8 cellular contexts compared by ENCODE assay signal in genomic region chr5:179608131-179608581, GRCh38. TPM values are rescaled to one million over a fixed set of nuclear protein-coding genes. Genes with fewer than 3 reads are reported as not detected.
DNase-seq lines count a peak whose midpoint lies in the region; ATAC-seq and TF ChIP-seq lines count a peak whose summit lies in the region.

No MANE protein-coding gene starts in this region.

- DNase-seq in ELR (ENCODE audit: low read depth) (peak; percentile 34), cardiac fibroblast (ENCODE audit: low read depth in 2 of 2) (peak; percentile 35 to 36), neural progenitor cell (ENCODE audit: low spot score) (no peak), medulla oblongata (ENCODE audit: extremely low spot score) (no peak), RKO (ENCODE audit: low spot score) (no peak), NCI-H146 treated with DMSO at 0.1 percent for 48 hours (lab: John Stamatoyannopoulos, UW; ENCODE audit: unreplicated experiment) (no peak)

- peaks cover 33% of the 10 kb centered on the region for H3K36me3 Mint-ChIP-seq in neural progenitor cell

- H3K4me2 ChIP-seq in OCI-LY3 (ENCODE audit: low read length) (no peak overlapping the region), neural progenitor cell (no peak overlapping the region)

- H3K36me3 ChIP-seq in OCI-LY3 (replicated peaks; ENCODE audit: low read depth, low read length) (peaks cover 38% of the 10 kb centered on the region), neural progenitor cell (no peaks in the 10 kb centered on the region)

- H4K20me1 ChIP-seq in OCI-LY3 (ENCODE audit: insufficient read depth, low read length) (peaks cover 23% of the 10 kb centered on the region), neural progenitor cell (ENCODE audit: low read depth) (peaks cover 63% of the 10 kb centered on the region)

- no peaks in the 10 kb centered on the region for H3K9me3 Mint-ChIP-seq in neural progenitor cell

- peaks cover 13% of the 10 kb centered on the region for H3K4me1 Mint-ChIP-seq in neural progenitor cell

- no peak for TF ChIP-seq CTCF in OCI-LY3 (IDR thresholded peaks at IDR 0.05; ENCODE audit: low read depth, low read length)
- TF ChIP-seq CTCF in cardiac fibroblast (IDR thresholded peaks at IDR 0.05; ENCODE audit: low read depth, low read length) = no peak
- TF ChIP-seq CTCF in neural progenitor cell (IDR thresholded peaks at IDR 0.05) = no peak

- H3K27ac ChIP-seq in OCI-LY3 (ENCODE audit: low read length) (peak overlapping the region; percentile 2; the same call in 1 of the 2 replicates), neural progenitor cell (peak overlapping the region; percentile 74)

- H2AFZ ChIP-seq in OCI-LY3 (ENCODE audit: low read depth, low read length) (no peak overlapping the region), neural progenitor cell (replicated peaks) (no peak overlapping the region)

- ATAC-seq in GM19397 (IDR thresholded peaks at IDR 0.05; ENCODE audit: unreplicated experiment) = no peak

- H3K4me1 ChIP-seq in OCI-LY3 (ENCODE audit: low read length) = no peaks in the 10 kb centered on the region
- H3K4me1 ChIP-seq in neural progenitor cell = no peaks in the 10 kb centered on the region

- H3K79me2 ChIP-seq in OCI-LY3 (ENCODE audit: low read length) = peaks cover 7% of the 10 kb centered on the region; the same call in 1 of the 2 replicates
- peaks cover under 1% of the 10 kb centered on the region for H3K79me2 ChIP-seq in neural progenitor cell (ENCODE audit: low read depth)

- peaks cover 15% of the 10 kb centered on the region for H3K27me3 Mint-ChIP-seq in neural progenitor cell (ENCODE audit: insufficient read depth, low read depth)

- no peaks in the 10 kb centered on the region for H3K27me3 ChIP-seq in OCI-LY3 (ENCODE audit: low read depth, low read length)
- no peaks in the 10 kb centered on the region for H3K27me3 ChIP-seq in neural progenitor cell

- H3K4me3 Mint-ChIP-seq in neural progenitor cell = no peak overlapping the region

- H3K9ac ChIP-seq in OCI-LY3 (ENCODE audit: low read length) (no peak overlapping the region), neural progenitor cell (no peak overlapping the region)

- H3K4me3 ChIP-seq in OCI-LY3 (ENCODE audit: low read length) = no peak overlapping the region
- H3K4me3 ChIP-seq in cardiac fibroblast (replicated peaks in 1 of 2; ENCODE audit: low read depth in 2 of 2, low read length in 2 of 2) = no peak overlapping the region
- no peak overlapping the region for H3K4me3 ChIP-seq in neural progenitor cell

- no peak overlapping the region for H3K27ac Mint-ChIP-seq in neural progenitor cell

- peaks cover 63% of the 10 kb centered on the region for H3F3A ChIP-seq in neural progenitor cell (ENCODE audit: low read depth)

- H3K9me3 ChIP-seq in OCI-LY3 (ENCODE audit: insufficient read depth, low read length) (no peaks in the 10 kb centered on the region), neural progenitor cell (ENCODE audit: low read depth) (no peaks in the 10 kb centered on the region)

RNA-seq across cellular contexts. Expression of gene HNRNPH1, which starts 15.3 kb away (rescaled TPM):
- total RNA-seq in neural progenitor cell (ENCODE audit: low replicate concordance) = 795 and 1,138 TPM in 2 replicates

RNA-seq across cellular contexts. Expression of gene RUFY1, which starts 57.8 kb away (rescaled TPM):
- total RNA-seq in neural progenitor cell (ENCODE audit: low replicate concordance) = 45.0 and 45.8 TPM in 2 replicates

Comparison
In these comparisons a context has a peak if more than half of its experiments do, and no peak if none do; other contexts are left out.
1. DNase-seq: peak in ELR (single experiment) and cardiac fibroblast (2 of 2); none in neural progenitor cell (single experiment), medulla oblongata (single experiment), RKO (single experiment) and NCI-H146 treated with DMSO at 0.1 percent for 48 hours (single experiment).